10 cellular contexts compared by ENCODE assay signal in genomic region chr5:34586117-34586885, GRCh38.
DNase-seq lines count a peak whose midpoint lies in the region; ATAC-seq, FAIRE-seq and TF ChIP-seq lines count a peak whose summit lies in the region.
"Had no signal": no experiment of that assay in that cellular context is flagged by ENCODE, and none has a peak within 500 bp of the region (broad histone marks: within the 10 kb centered on the region; RNA-seq: fewer than 3 reads in every experiment).

No MANE protein-coding gene starts in this region.

- H3K36me3 ChIP-seq in endothelial cell of umbilical vein (ENCODE audit: control insufficient read depth in 2 of 2, extremely low read depth in 1 of 2, insufficient read depth in 2 of 2, low read length in 2 of 2) (no peaks in the 10 kb centered on the region), osteoblast (ENCODE audit: insufficient read depth, low read length) (no peaks in the 10 kb centered on the region)

- no peaks in the 10 kb centered on the region for H4K20me1 ChIP-seq in endothelial cell of umbilical vein (replicated peaks; ENCODE audit: control insufficient read depth, extremely low read depth, insufficient read depth, low read length)
- H4K20me1 ChIP-seq in osteoblast (ENCODE audit: insufficient read depth, low read length) = no peaks in the 10 kb centered on the region

- ATAC-seq in stimulated activated naive B cell treated with anti-CD40 and anti-IgM and Interleukin-4, amounts not matched to agents 10 μg/mL and 1 μg/mL and 100 μg/mL, for 72 hours (replicated peaks) = no peak
- no peak for ATAC-seq in GM18873 (IDR thresholded peaks at IDR 0.05; ENCODE audit: low FRiP score, unreplicated experiment)

- TSS peak; percentile 75 for BruUV-seq in endothelial cell of umbilical vein (replicated peaks; lab: Mats Ljungman, UMichigan)

- no peaks in the 10 kb centered on the region for H3K79me2 ChIP-seq in endothelial cell of umbilical vein (ENCODE audit: control insufficient read depth, insufficient read depth, low read length)
- H3K79me2 ChIP-seq in osteoblast (ENCODE audit: insufficient read depth, low read length) = no peaks in the 10 kb centered on the region

- H3K27me3 Mint-ChIP-seq in stimulated activated naive B cell treated with anti-CD40 and anti-IgM and Interleukin-4, amounts not matched to agents 10 μg/mL and 1 μg/mL and 100 μg/mL, for 72 hours = peaks cover 5 to 14% of the 10 kb centered on the region in 2 donors

- no peaks in the 10 kb centered on the region for H3K9me1 ChIP-seq in endothelial cell of umbilical vein (replicated peaks; ENCODE audit: control insufficient read depth, extremely low read depth, insufficient read depth, low read length)

- CTCF ChIA-PET in endothelial cell of umbilical vein (lab: Charles Lee) = interaction anchor here (0.7 to 3.5 kb wide), 17 partner anchors 12 to 126 kb away, joined by 3 to 26 read pairs (median 5); partner anchors contain the start of gene RAI14

- peak; percentile 79 for TF ChIP-seq POLR2A in endothelial cell of umbilical vein (IDR thresholded peaks at IDR 0.05; ENCODE audit: low read depth, low read length)

- H3K4me1 ChIP-seq in endothelial cell of umbilical vein (ENCODE audit: control insufficient read depth, extremely low read depth, insufficient read depth, low read length) = peaks cover 65% of the 10 kb centered on the region
- H3K4me1 ChIP-seq in osteoblast (ENCODE audit: insufficient read depth, low read length) = peaks cover 29% of the 10 kb centered on the region

- dilution Hi-C loops in endothelial cell of umbilical vein (cut with MboI; ENCODE audit: extremely low pct_ligation_motif_present, low sequenced_read_pairs) = no loop called here

- no peak overlapping the region for H3K4me3 Mint-ChIP-seq in stimulated activated naive B cell treated with anti-CD40 and anti-IgM and Interleukin-4, amounts not matched to agents 10 μg/mL and 1 μg/mL and 100 μg/mL, for 72 hours
- H3K4me3 Mint-ChIP-seq: activated CD4-positive, alpha-beta memory T cell treated with anti-CD3 and anti-CD28 coated beads, Interleukin-2, amount 10 ng/mL, durations not matched to agents 7 days and 5 days had no signal

- H3K27ac Mint-ChIP-seq in stimulated activated naive B cell treated with anti-CD40 and anti-IgM and Interleukin-4, amounts not matched to agents 10 μg/mL and 1 μg/mL and 100 μg/mL, for 72 hours = no peak overlapping the region
- H3K27ac Mint-ChIP-seq: activated CD4-positive, alpha-beta memory T cell treated with anti-CD3 and anti-CD28 coated beads, Interleukin-2, amount 10 ng/mL, durations not matched to agents 7 days and 5 days had no signal

- H3K36me3 Mint-ChIP-seq in stimulated activated naive B cell treated with anti-CD40 and anti-IgM and Interleukin-4, amounts not matched to agents 10 μg/mL and 1 μg/mL and 100 μg/mL, for 72 hours = no peaks in the 10 kb centered on the region

- H3K4me3 ChIP-seq in endothelial cell of umbilical vein (replicated peaks in 1 of 3; ENCODE audit: insufficient read depth in 1 of 3, low read depth in 1 of 3, low read length in 3 of 3) = peak overlapping the region in 1 of 3 experiments; percentile 21
- H3K4me3 ChIP-seq in osteoblast (ENCODE audit: insufficient read depth, low read length) = no peak overlapping the region
- no peak overlapping the region for H3K4me3 ChIP-seq in dorsolateral prefrontal cortex

- H3K27ac ChIP-seq in endothelial cell of umbilical vein (ENCODE audit: insufficient read depth, low read depth, low read length) = peak overlapping the region; percentile 99
- peak overlapping the region; percentile 97 for H3K27ac ChIP-seq in osteoblast (ENCODE audit: low read depth, low read length)
- no peak overlapping the region for H3K27ac ChIP-seq in dorsolateral prefrontal cortex

- H3K9me3 ChIP-seq in endothelial cell of umbilical vein (replicated peaks; ENCODE audit: control insufficient read depth, insufficient read depth, low read length) (no peaks in the 10 kb centered on the region), osteoblast (ENCODE audit: low read depth, low read length) (no peaks in the 10 kb centered on the region)

- FAIRE-seq in endothelial cell of umbilical vein (lab: Jason Lieb, UNC) = peak; percentile 96

- no peaks in the 10 kb centered on the region for H3K9me3 Mint-ChIP-seq in stimulated activated naive B cell treated with anti-CD40 and anti-IgM and Interleukin-4, amounts not matched to agents 10 μg/mL and 1 μg/mL and 100 μg/mL, for 72 hours
- H3K9me3 Mint-ChIP-seq: activated CD4-positive, alpha-beta memory T cell treated with anti-CD3 and anti-CD28 coated beads, Interleukin-2, amount 10 ng/mL, durations not matched to agents 7 days and 5 days had no signal

- DNase-seq in Daoy (ENCODE audit: low read depth) (peak; percentile 77), NOMO-1 treated with dmso at 0.1 percent for 144 hours (lab: John Stamatoyannopoulos, UW; ENCODE audit: unreplicated experiment) (peak; percentile 18), endothelial cell of umbilical vein (ENCODE audit: low read depth, low spot score) (peak; percentile 95), osteoblast (ENCODE audit: insufficient read length, low spot score, missing footprints) (peak; percentile 79), dorsolateral prefrontal cortex (no peak), NCI-H2196 treated with DMSO at 0.1 percent for 48 hours (lab: John Stamatoyannopoulos, UW; ENCODE audit: unreplicated experiment) (no peak)
- no peak for DNase-seq in stimulated activated naive B cell treated with anti-CD40 and anti-IgM and Interleukin-4, amounts not matched to agents 10 μg/mL and 1 μg/mL and 100 μg/mL, for 72 hours
- DNase-seq: activated CD4-positive, alpha-beta memory T cell treated with anti-CD3 and anti-CD28 coated beads, Interleukin-2, amount 10 ng/mL, durations not matched to agents 7 days and 5 days; cortex of kidney had no signal

- H3K27me3 ChIP-seq in endothelial cell of umbilical vein (ENCODE audit: control insufficient read depth in 2 of 2, insufficient read depth in 2 of 2, low read length in 2 of 2) (no peaks in the 10 kb centered on the region), osteoblast (ENCODE audit: insufficient read depth, low read length) (no peaks in the 10 kb centered on the region), dorsolateral prefrontal cortex (peaks cover 0 to 7% (median 0%) of the 10 kb centered on the region in 45 donors)

- TF ChIP-seq CTCF in endothelial cell of umbilical vein (IDR thresholded peaks at IDR 0.05; ENCODE audit: extremely low read depth in 1 of 2, insufficient read depth in 1 of 2, low read depth in 1 of 2, low read length in 2 of 2) (no peak), osteoblast (IDR thresholded peaks at IDR 0.05; ENCODE audit: extremely low read depth, low read depth, low read length) (no peak), dorsolateral prefrontal cortex (IDR thresholded peaks at IDR 0.05 in 54 of 56, conservative IDR thresholded peaks at IDR 0.05 in 2 of 56; ENCODE audit: low read depth in 1 of 56, partially characterized antibody in 56 of 56) (no peak)

- H3K9ac ChIP-seq in endothelial cell of umbilical vein (replicated peaks; ENCODE audit: extremely low read depth, insufficient read depth, low read length) = peak overlapping the region; percentile 97

- POLR2A ChIA-PET in endothelial cell of umbilical vein (lab: Charles Lee) = interaction anchor here (0.7 to 4.4 kb wide), 18 partner anchors 16 to 139 kb away, joined by 3 to 57 read pairs (median 3); partner anchors contain the start of gene RAI14

- intact Hi-C loops in endothelial cell of umbilical vein (cut with micrococcal nuclease) (loop anchor here (1.0 to 5.0 kb wide), 10 partner anchors 12 to 201 kb away; partner anchors contain the start of gene RAI14), dorsolateral prefrontal cortex (cut with DNase I) (no loop called here)

- H2AFZ ChIP-seq in endothelial cell of umbilical vein (ENCODE audit: low read depth, low read length) (no peak overlapping the region), osteoblast (ENCODE audit: low read length) (no peak overlapping the region)

- H3K4me1 Mint-ChIP-seq in stimulated activated naive B cell treated with anti-CD40 and anti-IgM and Interleukin-4, amounts not matched to agents 10 μg/mL and 1 μg/mL and 100 μg/mL, for 72 hours = peaks cover 0 to 5% of the 10 kb centered on the region in 2 donors

- H3K4me2 ChIP-seq in endothelial cell of umbilical vein (ENCODE audit: insufficient read depth, low read length) (peak overlapping the region; percentile 60), osteoblast (ENCODE audit: insufficient read depth, low read length) (peak overlapping the region; percentile 44)

TF ChIP-seq in endothelial cell of umbilical vein, 7 proteins besides CTCF, POLR2A, EP300 and RAD21:
- TF ChIP-seq FOS (IDR thresholded peaks at IDR 0.05; ENCODE audit: borderline replicate concordance, insufficient read depth, low read length) (peak; percentile 97), JUN (IDR thresholded peaks at IDR 0.05; ENCODE audit: borderline replicate concordance, insufficient read depth, insufficient read length, low read depth) (peak; percentile 99), POLR2AphosphoS5 (IDR thresholded peaks at IDR 0.05; ENCODE audit: insufficient read depth, low read depth, low read length) (peak; percentile 80), EZH2 (IDR thresholded peaks at IDR 0.05; ENCODE audit: borderline replicate concordance, low read depth, low read length, severe bottlenecking) (no peak), GATA2 (IDR thresholded peaks at IDR 0.05; ENCODE audit: insufficient read depth, insufficient read length, low read depth, low read length) (peak; percentile 80), MAX (IDR thresholded peaks at IDR 0.05; ENCODE audit: insufficient read depth, insufficient read length) (no peak)

Comparison
In these comparisons a context has a peak if more than half of its experiments do, and no peak if none do; other contexts are left out.
1. DNase-seq: peak in Daoy (single experiment), NOMO-1 treated with dmso at 0.1 percent for 144 hours (single experiment), endothelial cell of umbilical vein (single experiment) and osteoblast (single experiment); none in dorsolateral prefrontal cortex (0 of 10), NCI-H2196 treated with DMSO at 0.1 percent for 48 hours (single experiment) and stimulated activated naive B cell treated with anti-CD40 and anti-IgM and Interleukin-4, amounts not matched to agents 10 μg/mL and 1 μg/mL and 100 μg/mL, for 72 hours (single experiment).
2. H3K27ac ChIP-seq: peak in endothelial cell of umbilical vein (single experiment) and osteoblast (single experiment); none in dorsolateral prefrontal cortex (0 of 59).